In genomic region chr3:72887723-72888545, GRCh38 we compare ENCODE assay signal across 8 cellular contexts. TPM values are rescaled to one million over a fixed set of nuclear protein-coding genes. Genes with fewer than 3 reads are reported as not detected.
A peak's percentile ranks its signal among the peaks of the same experiment; 100 is the strongest.
DNase-seq lines count a peak whose midpoint lies in the region; ATAC-seq and TF ChIP-seq lines count a peak whose summit lies in the region.

A gene with protein sequence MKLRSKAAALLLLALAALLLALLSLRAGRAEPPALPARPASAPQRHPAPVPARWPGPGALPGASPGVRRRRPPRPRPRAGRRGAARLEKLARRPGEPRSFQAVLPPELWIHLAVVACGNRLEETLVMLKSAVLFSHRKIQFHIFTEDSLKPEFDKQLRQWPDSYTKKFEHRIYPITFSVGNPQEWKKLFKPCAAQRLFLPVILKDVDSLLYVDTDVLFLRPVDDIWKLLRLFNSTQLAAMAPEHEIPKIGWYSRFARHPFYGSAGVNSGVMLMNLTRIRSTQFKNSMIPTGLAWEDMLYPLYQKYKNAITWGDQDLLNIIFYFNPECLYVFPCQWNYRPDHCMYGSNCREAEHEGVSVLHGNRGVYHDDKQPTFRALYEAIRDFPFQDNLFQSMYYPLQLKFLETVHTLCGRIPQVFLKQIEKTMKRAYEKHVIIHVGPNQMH (plus strand): TSS chr3:72888046. CDS start chr3:72888234, 188 bp downstream.

- H3K79me2 ChIP-seq in KMS-11 (ENCODE audit: insufficient read depth, low read depth): no peaks in the 10 kb centered on the region

- no peaks in the 10 kb centered on the region for H4K20me1 ChIP-seq in KMS-11 (ENCODE audit: insufficient read depth)

- H3K4me3 ChIP-seq in AG10803 (ENCODE audit: low read length) (peak within 1 kb of the TSS; percentile 67), KMS-11 (IDR thresholded peaks at IDR 0.05; ENCODE audit: insufficient read depth, low read depth, low read length) (no peak within 1 kb of the TSS), SK-N-MC (peak within 1 kb of the TSS; percentile 82), brain microvascular endothelial cell (ENCODE audit: low read depth, low read length) (peak within 1 kb of the TSS; percentile 70), iPS-18a (ENCODE audit: low read length) (peak within 1 kb of the TSS; percentile 74)

- peak; percentile 83 for ATAC-seq in sciatic nerve

- H3K4me1 ChIP-seq in KMS-11 (ENCODE audit: low read depth, poor library complexity, severe bottlenecking) (no peaks in the 10 kb centered on the region), iPS-18a (ENCODE audit: control insufficient read depth, low read depth, low read length) (peaks cover 20% of the 10 kb centered on the region)

- intact Hi-C loops in sciatic nerve (cut with DNase I): no loop called here

- peak within 1 kb of the TSS; percentile 46; the same call in 1 of the 2 replicates for H3K4me2 ChIP-seq in KMS-11

- H3K9ac ChIP-seq in KMS-11 (no peak within 1 kb of the TSS), SK-N-MC (ENCODE audit: insufficient read length) (peak within 1 kb of the TSS; percentile 69), iPS-18a (ENCODE audit: low read length) (peak within 1 kb of the TSS; percentile 41)

- no peak for TF ChIP-seq CTCF in AG10803 (conservative IDR thresholded peaks at IDR 0.05; ENCODE audit: low read length)
- TF ChIP-seq CTCF in KMS-11 (conservative IDR thresholded peaks at IDR 0.05; ENCODE audit: low read depth, low read length): no peak
- no peak for TF ChIP-seq CTCF in brain microvascular endothelial cell (IDR thresholded peaks at IDR 0.05; ENCODE audit: low read depth, low read length, missing control alignments)

- in situ Hi-C loops in brain microvascular endothelial cell (cut with HindIII; ENCODE audit: low pct_ligation_motif_present, low sequenced_read_pairs): no loop called here

- H3K27me3 ChIP-seq in KMS-11 (ENCODE audit: insufficient read depth, low read depth) (no peaks in the 10 kb centered on the region; the same call in 1 of the 2 replicates), brain microvascular endothelial cell (replicated peaks) (no peaks in the 10 kb centered on the region), iPS-18a (ENCODE audit: control insufficient read depth, insufficient read depth, low read length) (peaks cover 69% of the 10 kb centered on the region)

- peak within 1 kb of the TSS; percentile 31; the same call in 1 of the 2 replicates for H2AFZ ChIP-seq in KMS-11 (ENCODE audit: low read depth)

- no peaks in the 10 kb centered on the region for H3K9me3 ChIP-seq in SK-N-MC (ENCODE audit: low read depth, low read length)
- H3K9me3 ChIP-seq in iPS-18a (ENCODE audit: control insufficient read depth, low read depth, low read length): no peaks in the 10 kb centered on the region

- H3K27ac ChIP-seq in KMS-11 (no peak within 1 kb of the TSS), SK-N-MC (peak within 1 kb of the TSS; percentile 85; the same call in 1 of the 2 replicates), brain microvascular endothelial cell (no peak within 1 kb of the TSS), iPS-18a (ENCODE audit: low read length) (no peak within 1 kb of the TSS)

- H3K36me3 ChIP-seq in KMS-11 (ENCODE audit: insufficient read depth) (no peaks in the 10 kb centered on the region), SK-N-MC (ENCODE audit: insufficient read depth, low read length) (no peaks in the 10 kb centered on the region), brain microvascular endothelial cell (replicated peaks) (no peaks in the 10 kb centered on the region), iPS-18a (ENCODE audit: control insufficient read depth, low read depth, low read length) (no peaks in the 10 kb centered on the region)

- DNase-seq in AG10803 (ENCODE audit: low read depth) (peak; percentile 72), GM19240 (ENCODE audit: insufficient read length, low spot score) (peak; percentile 10), SK-N-MC (ENCODE audit: low read depth, low spot score) (no peak), brain microvascular endothelial cell (peak; percentile 72), sciatic nerve (ENCODE audit: low spot score) (peak; percentile 83), NK-92 (lab: John Stamatoyannopoulos, UW; ENCODE audit: unreplicated experiment) (no peak)

RNA-seq across cellular contexts. Expression of the gene that starts here (rescaled TPM):
- 22.7 TPM for total RNA-seq in sciatic nerve

Comparison
In these comparisons a context has a peak if more than half of its experiments do, and no peak if none do; other contexts are left out.
1. DNase-seq: peak in AG10803 (single experiment), GM19240 (single experiment), brain microvascular endothelial cell (single experiment) and sciatic nerve (single experiment); none in SK-N-MC (single experiment) and NK-92 (single experiment).